27 cellular contexts compared by ENCODE assay signal in genomic region chr9:94612071-94612470, GRCh38. TPM values are rescaled to one million over a fixed set of nuclear protein-coding genes. Genes with fewer than 3 reads are reported as not detected.
"Had no signal": no experiment of that assay in that cellular context is flagged by ENCODE, and none has a peak within 500 bp of the region (broad histone marks: within the 10 kb centered on the region; RNA-seq: fewer than 3 reads in every experiment).

No MANE protein-coding gene starts in this region.

- H3K4me3 ChIP-seq: coronary artery, esophagus muscularis mucosa, hepatocyte, left lung, ovary, psoas muscle, right atrium auricular region, thoracic aorta, upper lobe of left lung had no signal

- ATAC-seq: left lung, psoas muscle had no signal

- H3K36me3 ChIP-seq: esophagus muscularis mucosa, neutrophil, ovary, right atrium auricular region, thoracic aorta had no signal

- H3K4me1 ChIP-seq: esophagus muscularis mucosa, left lung, psoas muscle, right atrium auricular region, upper lobe of left lung had no signal

- H3K27ac Mint-ChIP-seq: activated B cell treated with CpG ODN at 0.5 μM for 24 hours; activated CD4-positive, alpha-beta memory T cell treated with anti-CD3 and anti-CD28 coated beads, Interleukin-2, amount 10 ng/mL, durations not matched to agents 7 days and 5 days; activated naive CD8-positive, alpha-beta T cell; activated T-helper 17 cell treated with anti-CD3 and anti-CD28 coated beads, Interleukin-2, amount 50 U/mL, for 72 hours; nephron; stimulated activated effector memory CD8-positive, alpha-beta T cell treated with anti-CD3 and anti-CD28 coated beads, Interleukin-12 subunit alpha, Interleukin-12 subunit beta, amount 100 ng/mL, for 72 hours had no signal

- DNase-seq: activated B cell treated with CpG ODN at 0.5 μM for 24 hours, amniotic stem cell, glutamatergic neuron, left lung, midbrain, ovary, psoas muscle, T1000, upper lobe of left lung had no signal

- H3K36me3 Mint-ChIP-seq: stimulated activated effector memory CD8-positive, alpha-beta T cell treated with anti-CD3 and anti-CD28 coated beads, Interleukin-12 subunit alpha, Interleukin-12 subunit beta, amount 100 ng/mL, for 72 hours had no signal

- H3K4me1 Mint-ChIP-seq: activated B cell treated with CpG ODN at 0.5 μM for 24 hours; activated T-helper 17 cell treated with anti-CD3 and anti-CD28 coated beads, Interleukin-2, amount 50 U/mL, for 72 hours had no signal

- H3K4me3 Mint-ChIP-seq: activated B cell treated with CpG ODN at 0.5 μM for 24 hours; activated CD4-positive, alpha-beta memory T cell treated with anti-CD3 and anti-CD28 coated beads, Interleukin-2, amount 10 ng/mL, durations not matched to agents 7 days and 5 days; activated naive CD8-positive, alpha-beta T cell; activated T-helper 17 cell treated with anti-CD3 and anti-CD28 coated beads, Interleukin-2, amount 50 U/mL, for 72 hours; nephron; stimulated activated effector memory CD8-positive, alpha-beta T cell treated with anti-CD3 and anti-CD28 coated beads, Interleukin-12 subunit alpha, Interleukin-12 subunit beta, amount 100 ng/mL, for 72 hours had no signal

- H3K9me3 ChIP-seq: esophagus muscularis mucosa, left lung, neutrophil, ovary, psoas muscle, right atrium auricular region, thoracic aorta, upper lobe of left lung had no signal

- H3K27me3 Mint-ChIP-seq: activated T-helper 17 cell treated with anti-CD3 and anti-CD28 coated beads, Interleukin-2, amount 50 U/mL, for 72 hours had no signal

- H3K27ac ChIP-seq: coronary artery, esophagus muscularis mucosa, hepatocyte, left lung, neutrophil, ovary, psoas muscle, right atrium auricular region, thoracic aorta, upper lobe of left lung had no signal

- H3K27me3 ChIP-seq: hepatocyte, left lung, neutrophil, ovary, right atrium auricular region, upper lobe of left lung had no signal

- H3K9me3 Mint-ChIP-seq: activated B cell treated with CpG ODN at 0.5 μM for 24 hours; activated CD4-positive, alpha-beta memory T cell treated with anti-CD3 and anti-CD28 coated beads, Interleukin-2, amount 10 ng/mL, durations not matched to agents 7 days and 5 days; activated T-helper 17 cell treated with anti-CD3 and anti-CD28 coated beads, Interleukin-2, amount 50 U/mL, for 72 hours; immature natural killer cell; nephron; stimulated activated effector memory CD8-positive, alpha-beta T cell treated with anti-CD3 and anti-CD28 coated beads, Interleukin-12 subunit alpha, Interleukin-12 subunit beta, amount 100 ng/mL, for 72 hours had no signal

RNA-seq across cellular contexts. Expression of gene FBP2, which starts 18.4 kb away (rescaled TPM):
- total RNA-seq: activated B cell treated with CpG ODN at 0.5 μM for 24 hours; activated CD4-positive, alpha-beta memory T cell treated with anti-CD3 and anti-CD28 coated beads, Interleukin-2, amount 10 ng/mL, durations not matched to agents 7 days and 5 days; activated T-helper 17 cell treated with anti-CD3 and anti-CD28 coated beads, Interleukin-2, amount 50 U/mL, for 72 hours; bronchial epithelial cell; esophagus muscularis mucosa; frontal cortex; kidney epithelial cell; left lung; mammary epithelial cell; ovary; right atrium auricular region; T-helper 1 cell treated with Interleukin-12 subunit alpha and Interleukin-12 subunit beta and Interleukin-4 antibody, amounts not matched to agents 30 ng/mL and 1 ng/mL, for 36 hours had no signal
- polyA plus RNA-seq: immature natural killer cell, mammary epithelial cell, ovary had no signal

RNA-seq across cellular contexts. Expression of gene FBP1, which starts 27.2 kb away (rescaled TPM):
- total RNA-seq: bronchial epithelial cell, frontal cortex had no signal

RNA-seq across cellular contexts. Expression of gene PCAT7, which starts 57.2 kb away (rescaled TPM):
- total RNA-seq: activated B cell treated with CpG ODN at 0.5 μM for 24 hours; activated CD4-positive, alpha-beta memory T cell treated with anti-CD3 and anti-CD28 coated beads, Interleukin-2, amount 10 ng/mL, durations not matched to agents 7 days and 5 days; activated T-helper 17 cell treated with anti-CD3 and anti-CD28 coated beads, Interleukin-2, amount 50 U/mL, for 72 hours; bronchial epithelial cell; esophagus muscularis mucosa; frontal cortex; kidney epithelial cell; myocyte; ovary; right atrium auricular region; T-helper 1 cell treated with Interleukin-12 subunit alpha and Interleukin-12 subunit beta and Interleukin-4 antibody, amounts not matched to agents 30 ng/mL and 1 ng/mL, for 36 hours; thoracic aorta had no signal
- polyA plus RNA-seq: immature natural killer cell, mammary epithelial cell had no signal
